In genomic region chr16:396199-396598, GRCh38 we compare ENCODE assay signal across 7 cellular contexts.
DNase-seq lines count a peak whose midpoint lies in the region; ATAC-seq lines count a peak whose summit lies in the region.

No MANE protein-coding gene starts in this region.

- H3K36me3 ChIP-seq in ES-I3 (ENCODE audit: insufficient read depth, low read length) = no peaks in the 10 kb centered on the region; the same call in 1 of the 2 replicates

- 0 out of 2 replicates have a peak, but pooled peaks cover 7% of the 10 kb centered on the region for H3K9me3 ChIP-seq in ES-I3 (ENCODE audit: control insufficient read depth, insufficient read depth, low read length)

- peaks cover 15% of the 10 kb centered on the region; the same call in 1 of the 2 replicates for H3K4me1 ChIP-seq in ES-I3 (ENCODE audit: insufficient read depth, low read length)

- DNase-seq in NCI-H146 (lab: John Stamatoyannopoulos, UW) = peak; percentile 68
- peak; percentile 91 for DNase-seq in pons (ENCODE audit: low spot score)
- DNase-seq in nucleus accumbens (lab: John Stamatoyannopoulos, UW) = no peak
- no peak for DNase-seq in T1000 (lab: John Stamatoyannopoulos, UW)

- H3K27ac ChIP-seq in cingulate gyrus (ENCODE audit: low read depth, low read length) = peak overlapping the region; percentile 67

- H3K9ac ChIP-seq in ES-I3 (ENCODE audit: low read depth, low read length) = peak overlapping the region; percentile 84; the same call in 1 of the 2 replicates

- ATAC-seq in HG02678 (IDR thresholded peaks at IDR 0.05; ENCODE audit: unreplicated experiment) = no peak

Comparison
In these comparisons a context has a peak if more than half of its experiments do, and no peak if none do; other contexts are left out.
1. DNase-seq: peak in NCI-H146 (single experiment) and pons (single experiment); none in nucleus accumbens (0 of 56) and T1000 (single experiment).